11 cellular contexts compared by ENCODE assay signal in genomic region chr20:3157817-3158216, GRCh38. TPM values are rescaled to one million over a fixed set of nuclear protein-coding genes. Genes with fewer than 3 reads are reported as not detected.
DNase-seq lines count a peak whose midpoint lies in the region; ATAC-seq and TF ChIP-seq lines count a peak whose summit lies in the region.
"Had no signal": no experiment of that assay in that cellular context is flagged by ENCODE, and none has a peak within 500 bp of the region (broad histone marks: within the 10 kb centered on the region; RNA-seq: fewer than 3 reads in every experiment).

No MANE protein-coding gene starts in this region.

- POLR2A ChIA-PET in activated CD8-positive, alpha-beta T cell treated with anti-CD3 and anti-CD28 coated beads for 36 hours (lab: Charles Lee) = interaction anchor here (1.1 to 4.1 kb wide), 3 partner anchors 9 to 51 kb away, joined by 6 to 25 read pairs (median 8); partner anchors contain the start of genes ITPA and LZTS3
- POLR2A ChIA-PET in HEK293T (lab: Yijun Ruan, JAX) = no interaction called here

- no peaks in the 10 kb centered on the region for H3K9me3 ChIP-seq in iPS-20b (ENCODE audit: insufficient read depth, low read depth, low read length)
- H3K9me3 ChIP-seq in suprapubic skin = no peaks in the 10 kb centered on the region
- H3K9me3 ChIP-seq: BE2C had no signal

- TF ChIP-seq EP300 in suprapubic skin (IDR thresholded peaks at IDR 0.05) = no peak

- peak; percentile 50 for DNase-seq in activated effector memory CD4-positive, alpha-beta T cell treated with anti-CD3 and anti-CD28 coated beads, Interleukin-2, amount 50 U/mL, for 16 hours
- DNase-seq in activated effector memory CD4-positive, alpha-beta T cell treated with Interleukin-2 at 50 U/mL for 16 hours = no peak
- DNase-seq in activated CD8-positive, alpha-beta T cell treated with anti-CD3 and anti-CD28 coated beads for 36 hours = no peak
- DNase-seq in suprapubic skin (ENCODE audit: low spot score in 2 of 2) (no peak), NOMO-1 (lab: John Stamatoyannopoulos, UW; ENCODE audit: unreplicated experiment in 2 of 2) (no peak), HEK293T (ENCODE audit: extremely low spot score) (no peak)
- DNase-seq: BE2C; effector CD8-positive, alpha-beta T cell; NCI-H187 had no signal

- TF ChIP-seq POLR2A in suprapubic skin (IDR thresholded peaks at IDR 0.05) = no peak

- H3K9me3 Mint-ChIP-seq in activated CD8-positive, alpha-beta T cell treated with anti-CD3 and anti-CD28 coated beads for 36 hours = no peaks in the 10 kb centered on the region

- H3K27ac ChIP-seq in iPS-20b (ENCODE audit: low read length) (no peak overlapping the region), suprapubic skin (no peak overlapping the region)

- H3K36me3 Mint-ChIP-seq in activated CD8-positive, alpha-beta T cell treated with anti-CD3 and anti-CD28 coated beads for 36 hours (ENCODE audit: low read depth) = peaks cover 22% of the 10 kb centered on the region

- H3K27me3 Mint-ChIP-seq in activated CD8-positive, alpha-beta T cell treated with anti-CD3 and anti-CD28 coated beads for 36 hours = no peaks in the 10 kb centered on the region

- H3K4me3 ChIP-seq in iPS-20b (ENCODE audit: low read length) (peak overlapping the region; percentile 30; the same call in 1 of the 2 replicates), suprapubic skin (peak overlapping the region; percentile 98)

- H3K4me1 ChIP-seq in iPS-20b (ENCODE audit: insufficient read depth, low read length) (no peaks in the 10 kb centered on the region), suprapubic skin (peaks cover 55% of the 10 kb centered on the region)

- CTCF ChIA-PET in activated CD8-positive, alpha-beta T cell treated with anti-CD3 and anti-CD28 coated beads for 36 hours (lab: Charles Lee) = interaction anchor here (0.5 to 1.9 kb wide), 7 partner anchors 11 to 281 kb away, joined by 3 to 7 read pairs (median 3); no protein-coding TSS in a partner anchor
- CTCF ChIA-PET in HEK293T (lab: Yijun Ruan, JAX) = no interaction called here

- no peaks in the 10 kb centered on the region for H3K27me3 ChIP-seq in iPS-20b (ENCODE audit: insufficient read depth, low read length)
- no peaks in the 10 kb centered on the region for H3K27me3 ChIP-seq in suprapubic skin
- H3K27me3 ChIP-seq: BE2C had no signal

- H3K9ac ChIP-seq in iPS-20b (ENCODE audit: low read depth, low read length) = no peak overlapping the region

- peaks cover 23% of the 10 kb centered on the region; the same call in 1 of the 2 replicates for H3K36me3 ChIP-seq in iPS-20b (ENCODE audit: insufficient read depth, low read depth, low read length)
- peaks cover 5% of the 10 kb centered on the region for H3K36me3 ChIP-seq in suprapubic skin

- 80% methylated on average over 11 of the region's 11 CpGs for WGBS in suprapubic skin

- peak; percentile 9 for ATAC-seq in activated CD8-positive, alpha-beta T cell treated with anti-CD3 and anti-CD28 coated beads for 36 hours
- no peak for ATAC-seq in GM18870 (IDR thresholded peaks at IDR 0.05; ENCODE audit: unreplicated experiment)

- intact Hi-C loops in activated CD8-positive, alpha-beta T cell treated with anti-CD3 and anti-CD28 coated beads for 36 hours (cut with micrococcal nuclease) = no loop called here

- H3K4me1 Mint-ChIP-seq in activated CD8-positive, alpha-beta T cell treated with anti-CD3 and anti-CD28 coated beads for 36 hours (ENCODE audit: low read depth) = peaks cover 43% of the 10 kb centered on the region

- peak overlapping the region; percentile 88 for H3K27ac Mint-ChIP-seq in activated CD8-positive, alpha-beta T cell treated with anti-CD3 and anti-CD28 coated beads for 36 hours

- peak overlapping the region; percentile 94 for H3K4me3 Mint-ChIP-seq in activated CD8-positive, alpha-beta T cell treated with anti-CD3 and anti-CD28 coated beads for 36 hours

- no peak for TF ChIP-seq CTCF in activated CD8-positive, alpha-beta T cell treated with anti-CD3 and anti-CD28 coated beads for 36 hours (IDR thresholded peaks at IDR 0.05)
- no peak for TF ChIP-seq CTCF in suprapubic skin (IDR thresholded peaks at IDR 0.05)

TF ChIP-seq in HEK293T, 16 proteins besides CTCF, POLR2A, EP300 and RAD21:
- no peak for TF ChIP-seq FOXM1 (IDR thresholded peaks at IDR 0.05; ENCODE audit: borderline replicate concordance)
- TF ChIP-seq NFRKB (IDR thresholded peaks at IDR 0.05) = no peak
- TF ChIP-seq HDGF (IDR thresholded peaks at IDR 0.05; ENCODE audit: borderline replicate concordance) = no peak
- TF ChIP-seq CTBP1 (IDR thresholded peaks at IDR 0.05; ENCODE audit: borderline replicate concordance) = no peak
- TF ChIP-seq ELF4 (IDR thresholded peaks at IDR 0.05) = no peak
- no peak for TF ChIP-seq L3MBTL2 (conservative IDR thresholded peaks at IDR 0.05)
- TF ChIP-seq SP1 (IDR thresholded peaks at IDR 0.05) = no peak
- TF ChIP-seq TARDBP (IDR thresholded peaks at IDR 0.05) = no peak
- TF ChIP-seq BHLHE40 (IDR thresholded peaks at IDR 0.05; ENCODE audit: borderline replicate concordance) = no peak
- no peak for TF ChIP-seq LEF1 (IDR thresholded peaks at IDR 0.05; ENCODE audit: borderline replicate concordance)
- no peak for TF ChIP-seq FOXK2 (IDR thresholded peaks at IDR 0.05)
- TF ChIP-seq ZNF384 (IDR thresholded peaks at IDR 0.05) = no peak
- no peak for TF ChIP-seq SUZ12 (IDR thresholded peaks at IDR 0.05)
- no peak for TF ChIP-seq ARNT (IDR thresholded peaks at IDR 0.05)

RNA-seq across cellular contexts. Expression of gene FASTKD5, which starts 1.8 kb away (rescaled TPM):
- 10 to 100 TPM; 17.3 to 18.1 TPM for total RNA-seq in activated CD8-positive, alpha-beta T cell treated with anti-CD3 and anti-CD28 coated beads for 36 hours
- total RNA-seq in suprapubic skin = 10 to 100 TPM; 18.1 to 25.0 (median 20.6) TPM

RNA-seq across cellular contexts. Expression of gene UBOX5, which starts 1.8 kb away (rescaled TPM):
- 1 to 10 TPM; 5.0 to 6.9 TPM for total RNA-seq in activated CD8-positive, alpha-beta T cell treated with anti-CD3 and anti-CD28 coated beads for 36 hours
- total RNA-seq in suprapubic skin = 10 to 100 TPM; 10.5 to 11.6 (median 10.7) TPM

RNA-seq across cellular contexts. Expression of gene LZTS3, which starts 15.5 kb away (rescaled TPM):
- 1 to 10 TPM; 1.3 to 1.4 TPM for total RNA-seq in activated CD8-positive, alpha-beta T cell treated with anti-CD3 and anti-CD28 coated beads for 36 hours
- total RNA-seq in suprapubic skin = 1 to 10 TPM; 4.8 to 9.3 (median 6.7) TPM

RNA-seq across cellular contexts. Expression of gene DDRGK1, which starts 46.7 kb away (rescaled TPM):
- total RNA-seq in activated CD8-positive, alpha-beta T cell treated with anti-CD3 and anti-CD28 coated beads for 36 hours = 10 to 100 TPM; 50.1 to 54.1 TPM
- total RNA-seq in suprapubic skin = 100 to 1,000 TPM in 1 of 4 donors, 10 to 100 TPM in 3; 50.0 to 169 (median 55.6) TPM

RNA-seq across cellular contexts. Expression of gene ITPA, which starts 51.5 kb away (rescaled TPM):
- 10 to 100 TPM; 56.3 to 66.9 TPM for total RNA-seq in activated CD8-positive, alpha-beta T cell treated with anti-CD3 and anti-CD28 coated beads for 36 hours
- total RNA-seq in suprapubic skin = 10 to 100 TPM; 40.5 to 72.4 (median 53.6) TPM
